Comparison of ENCODE assay signal across 12 cellular contexts in genomic region chr17:61323696-61324539, GRCh38.
DNase-seq lines count a peak whose midpoint lies in the region; ATAC-seq, FAIRE-seq and TF ChIP-seq lines count a peak whose summit lies in the region.
"Had no signal": no experiment of that assay in that cellular context is flagged by ENCODE, and none has a peak within 500 bp of the region (broad histone marks: within the 10 kb centered on the region; RNA-seq: fewer than 3 reads in every experiment).

No MANE protein-coding gene starts in this region.

- H3K9me3 Mint-ChIP-seq in brain = no peaks in the 10 kb centered on the region
- no peaks in the 10 kb centered on the region for H3K9me3 Mint-ChIP-seq in activated naive CD4-positive, alpha-beta T cell treated with anti-CD3 and anti-CD28 coated beads for 36 hours
- H3K9me3 Mint-ChIP-seq: activated naive CD8-positive, alpha-beta T cell treated with anti-CD3 and anti-CD28 coated beads for 36 hours had no signal

- DNase-seq in ELR (ENCODE audit: low read depth) = peak; percentile 18
- DNase-seq in islet precursor cell = peak; percentile 73
- DNase-seq in gastrocnemius medialis = no peak
- no peak for DNase-seq in activated naive CD4-positive, alpha-beta T cell treated with anti-CD3 and anti-CD28 coated beads for 36 hours
- no peak for DNase-seq in hepatic stellate cell (ENCODE audit: low spot score)
- DNase-seq in GM19239 (ENCODE audit: insufficient read length, low spot score) = no peak
- DNase-seq: activated naive CD8-positive, alpha-beta T cell treated with anti-CD3 and anti-CD28 coated beads for 36 hours; PC-9; T1000 had no signal

- no peaks in the 10 kb centered on the region for H3K36me3 ChIP-seq in gastrocnemius medialis

- H3K27me3 Mint-ChIP-seq in brain = no peaks in the 10 kb centered on the region
- no peaks in the 10 kb centered on the region for H3K27me3 Mint-ChIP-seq in activated naive CD4-positive, alpha-beta T cell treated with anti-CD3 and anti-CD28 coated beads for 36 hours (ENCODE audit: low read depth)
- H3K27me3 Mint-ChIP-seq: activated naive CD8-positive, alpha-beta T cell treated with anti-CD3 and anti-CD28 coated beads for 36 hours had no signal

- peak overlapping the region in 3 of 5 experiments; percentile 54 to 97 (median 84) for H3K27ac Mint-ChIP-seq in brain
- no peak overlapping the region for H3K27ac Mint-ChIP-seq in activated naive CD4-positive, alpha-beta T cell treated with anti-CD3 and anti-CD28 coated beads for 36 hours
- H3K27ac Mint-ChIP-seq: activated naive CD8-positive, alpha-beta T cell treated with anti-CD3 and anti-CD28 coated beads for 36 hours had no signal

- peaks cover 4 to 5% of the 10 kb centered on the region in 2 donors for H3K4me1 ChIP-seq in gastrocnemius medialis

- peaks cover 49% of the 10 kb centered on the region for H3K4me1 Mint-ChIP-seq in brain
- H3K4me1 Mint-ChIP-seq in activated naive CD4-positive, alpha-beta T cell treated with anti-CD3 and anti-CD28 coated beads for 36 hours (ENCODE audit: low read depth) = no peaks in the 10 kb centered on the region
- H3K4me1 Mint-ChIP-seq: activated naive CD8-positive, alpha-beta T cell treated with anti-CD3 and anti-CD28 coated beads for 36 hours had no signal

- intact Hi-C loops in gastrocnemius medialis (cut with DNase I; ENCODE audit: low total_unique reads) = no loop called here
- intact Hi-C loops in activated naive CD4-positive, alpha-beta T cell treated with anti-CD3 and anti-CD28 coated beads for 36 hours (cut with micrococcal nuclease) = no loop called here

- no peaks in the 10 kb centered on the region for H3K27me3 ChIP-seq in gastrocnemius medialis

- TF ChIP-seq CTCF in brain (conservative IDR thresholded peaks at IDR 0.05) (no peak), gastrocnemius medialis (IDR thresholded peaks at IDR 0.05 in 4 of 5, conservative IDR thresholded peaks at IDR 0.05 in 1 of 5) (no peak)

- peak overlapping the region; percentile 24 to 64 (median 47) for H3K27ac ChIP-seq in gastrocnemius medialis
- H3K27ac ChIP-seq: PC-9 had no signal

- peak overlapping the region in 2 of 5 experiments; percentile 4 to 25 for H3K4me3 Mint-ChIP-seq in brain
- no peak overlapping the region for H3K4me3 Mint-ChIP-seq in activated naive CD4-positive, alpha-beta T cell treated with anti-CD3 and anti-CD28 coated beads for 36 hours
- H3K4me3 Mint-ChIP-seq: activated naive CD8-positive, alpha-beta T cell treated with anti-CD3 and anti-CD28 coated beads for 36 hours had no signal

- TF ChIP-seq POLR2A in gastrocnemius medialis (IDR thresholded peaks at IDR 0.05) = no peak

- CTCF ChIA-PET in activated naive CD4-positive, alpha-beta T cell treated with anti-CD3 and anti-CD28 coated beads for 36 hours (lab: Charles Lee) = no interaction called here

- no peaks in the 10 kb centered on the region for H3K36me3 Mint-ChIP-seq in brain
- no peaks in the 10 kb centered on the region for H3K36me3 Mint-ChIP-seq in activated naive CD4-positive, alpha-beta T cell treated with anti-CD3 and anti-CD28 coated beads for 36 hours (ENCODE audit: low read depth)
- H3K36me3 Mint-ChIP-seq: activated naive CD8-positive, alpha-beta T cell treated with anti-CD3 and anti-CD28 coated beads for 36 hours had no signal

- FAIRE-seq in GM19239 (lab: Jason Lieb, UNC) = no peak

- in situ Hi-C loops in gastrocnemius medialis (cut with MboI; ENCODE audit: low sequenced_read_pairs in 4 of 4) = no loop called here

- no peak overlapping the region for H3K4me3 ChIP-seq in gastrocnemius medialis
- H3K4me3 ChIP-seq: PC-9, skin epidermis had no signal

- H3K9me3 ChIP-seq in gastrocnemius medialis = no peaks in the 10 kb centered on the region

- ATAC-seq in gastrocnemius medialis (peak in 1 of 2 donors; percentile 45), HG03108 (IDR thresholded peaks at IDR 0.05; ENCODE audit: unreplicated experiment) (no peak)

Comparison
In these comparisons a context has a peak if more than half of its experiments do, and no peak if none do; other contexts are left out.
1. DNase-seq: peak in ELR (single experiment) and islet precursor cell (single experiment); none in gastrocnemius medialis (0 of 2), activated naive CD4-positive, alpha-beta T cell treated with anti-CD3 and anti-CD28 coated beads for 36 hours (single experiment), hepatic stellate cell (single experiment) and GM19239 (single experiment).